ENCODE assay signal across 13 cellular contexts in genomic region chr11:76642341-76642740, GRCh38. TPM values are rescaled to one million over a fixed set of nuclear protein-coding genes. Genes with fewer than 3 reads are reported as not detected.
A peak's percentile ranks its signal among the peaks of the same experiment; 100 is the strongest.
DNase-seq lines count a peak whose midpoint lies in the region; ATAC-seq lines count a peak whose summit lies in the region.
"Had no signal": no experiment of that assay in that cellular context is flagged by ENCODE, and none has a peak within 500 bp of the region (broad histone marks: within the 10 kb centered on the region; RNA-seq: fewer than 3 reads in every experiment).

No MANE protein-coding gene starts in this region.

- H3K4me1 Mint-ChIP-seq in activated CD4-positive, alpha-beta T cell treated with anti-CD3 and anti-CD28 coated beads, Interleukin-2, amount 10 ng/mL, durations not matched to agents 7 days and 5 days, result peaks cover 2% of the 10 kb centered on the region
- peaks cover 51 to 71% of the 10 kb centered on the region in 2 donors for H3K4me1 Mint-ChIP-seq in stimulated activated naive B cell treated with anti-CD40 and anti-IgM and Interleukin-4, amounts not matched to agents 10 μg/mL and 1 μg/mL and 100 μg/mL, for 72 hours

- H3K27me3 Mint-ChIP-seq in activated CD4-positive, alpha-beta T cell treated with anti-CD3 and anti-CD28 coated beads, Interleukin-2, amount 10 ng/mL, durations not matched to agents 7 days and 5 days, result peaks cover 49% of the 10 kb centered on the region
- peaks cover 0 to 3% of the 10 kb centered on the region in 2 donors for H3K27me3 Mint-ChIP-seq in stimulated activated naive B cell treated with anti-CD40 and anti-IgM and Interleukin-4, amounts not matched to agents 10 μg/mL and 1 μg/mL and 100 μg/mL, for 72 hours

- DNase-seq in activated T-cell treated with anti-CD3 and anti-CD28 coated beads for 24 hours (ENCODE audit: low read depth) (peak; percentile 25), islet precursor cell (peak; percentile 32), GM19240 (ENCODE audit: insufficient read length, low spot score) (no peak), NCI-H128 (lab: John Stamatoyannopoulos, UW; ENCODE audit: unreplicated experiment) (no peak)
- no peak for DNase-seq in activated T-cell treated with anti-CD3 and anti-CD28 coated beads, Interleukin-2, amount 50 U/mL, for 1 hour
- DNase-seq in activated CD4-positive, alpha-beta T cell treated with anti-CD3 and anti-CD28 coated beads, Interleukin-2, amount 10 ng/mL, durations not matched to agents 7 days and 5 days, result peak; percentile 6
- peak; percentile 76 for DNase-seq in stimulated activated naive B cell treated with anti-CD40 and anti-IgM and Interleukin-4, amounts not matched to agents 10 μg/mL and 1 μg/mL and 100 μg/mL, for 72 hours
- DNase-seq: DMS53, hypothalamus, KBM-7, NCI-H1694 treated with DMSO at 0.1 percent for 48 hours had no signal

- CTCF ChIA-PET in activated CD4-positive, alpha-beta T cell treated with anti-CD3 and anti-CD28 coated beads, Interleukin-2, amount 10 ng/mL, durations not matched to agents 7 days and 5 days (lab: Charles Lee), result interaction anchor here (0.8 kb wide), 1 partner anchor 12 kb away, joined by 3 read pairs; no protein-coding TSS in a partner anchor

- H3K27ac Mint-ChIP-seq in activated CD4-positive, alpha-beta T cell treated with anti-CD3 and anti-CD28 coated beads, Interleukin-2, amount 10 ng/mL, durations not matched to agents 7 days and 5 days, result no peak overlapping the region
- peak overlapping the region; percentile 98 for H3K27ac Mint-ChIP-seq in stimulated activated naive B cell treated with anti-CD40 and anti-IgM and Interleukin-4, amounts not matched to agents 10 μg/mL and 1 μg/mL and 100 μg/mL, for 72 hours

- ATAC-seq in stimulated activated naive B cell treated with anti-CD40 and anti-IgM and Interleukin-4, amounts not matched to agents 10 μg/mL and 1 μg/mL and 100 μg/mL, for 72 hours (replicated peaks), result peak; percentile 87
- no peak for ATAC-seq in HG02981 (IDR thresholded peaks at IDR 0.05; ENCODE audit: unreplicated experiment)
- ATAC-seq: SK-N-SH treated with all-trans-retinoic acid at 6 μM for 48 hours had no signal

- peaks cover 4% of the 10 kb centered on the region for H3K9me3 Mint-ChIP-seq in activated CD4-positive, alpha-beta T cell treated with anti-CD3 and anti-CD28 coated beads, Interleukin-2, amount 10 ng/mL, durations not matched to agents 7 days and 5 days
- peaks cover 4 to 11% of the 10 kb centered on the region in 2 donors for H3K9me3 Mint-ChIP-seq in stimulated activated naive B cell treated with anti-CD40 and anti-IgM and Interleukin-4, amounts not matched to agents 10 μg/mL and 1 μg/mL and 100 μg/mL, for 72 hours

- H3K4me3 Mint-ChIP-seq in activated CD4-positive, alpha-beta T cell treated with anti-CD3 and anti-CD28 coated beads, Interleukin-2, amount 10 ng/mL, durations not matched to agents 7 days and 5 days, result no peak overlapping the region
- peak overlapping the region; percentile 39 to 69 for H3K4me3 Mint-ChIP-seq in stimulated activated naive B cell treated with anti-CD40 and anti-IgM and Interleukin-4, amounts not matched to agents 10 μg/mL and 1 μg/mL and 100 μg/mL, for 72 hours

- H3K36me3 Mint-ChIP-seq in activated CD4-positive, alpha-beta T cell treated with anti-CD3 and anti-CD28 coated beads, Interleukin-2, amount 10 ng/mL, durations not matched to agents 7 days and 5 days (ENCODE audit: low read depth), result no peaks in the 10 kb centered on the region
- H3K36me3 Mint-ChIP-seq in stimulated activated naive B cell treated with anti-CD40 and anti-IgM and Interleukin-4, amounts not matched to agents 10 μg/mL and 1 μg/mL and 100 μg/mL, for 72 hours, result peaks cover 0 to 6% of the 10 kb centered on the region in 2 donors

- POLR2A ChIA-PET in activated CD4-positive, alpha-beta T cell treated with anti-CD3 and anti-CD28 coated beads, Interleukin-2, amount 10 ng/mL, durations not matched to agents 7 days and 5 days (lab: Charles Lee), result no interaction called here

RNA-seq across cellular contexts. Expression of gene LRRC32, which starts 28.2 kb away (rescaled TPM):
- under 1 TPM; 0.82 to 0.87 TPM for total RNA-seq in activated CD4-positive, alpha-beta T cell treated with anti-CD3 and anti-CD28 coated beads, Interleukin-2, amount 10 ng/mL, durations not matched to agents 7 days and 5 days

Comparison
In these comparisons a context has a peak if more than half of its experiments do, and no peak if none do; other contexts are left out.
1. DNase-seq: peak in activated T-cell treated with anti-CD3 and anti-CD28 coated beads for 24 hours (single experiment), activated CD4-positive, alpha-beta T cell treated with anti-CD3 and anti-CD28 coated beads, Interleukin-2, amount 10 ng/mL, durations not matched to agents 7 days and 5 days (single experiment), islet precursor cell (single experiment) and stimulated activated naive B cell treated with anti-CD40 and anti-IgM and Interleukin-4, amounts not matched to agents 10 μg/mL and 1 μg/mL and 100 μg/mL, for 72 hours (single experiment); none in activated T-cell treated with anti-CD3 and anti-CD28 coated beads, Interleukin-2, amount 50 U/mL, for 1 hour (single experiment), GM19240 (single experiment) and NCI-H128 (single experiment).